Comparison of ENCODE assay signal across 29 cellular contexts in the genomic region with DNA sequence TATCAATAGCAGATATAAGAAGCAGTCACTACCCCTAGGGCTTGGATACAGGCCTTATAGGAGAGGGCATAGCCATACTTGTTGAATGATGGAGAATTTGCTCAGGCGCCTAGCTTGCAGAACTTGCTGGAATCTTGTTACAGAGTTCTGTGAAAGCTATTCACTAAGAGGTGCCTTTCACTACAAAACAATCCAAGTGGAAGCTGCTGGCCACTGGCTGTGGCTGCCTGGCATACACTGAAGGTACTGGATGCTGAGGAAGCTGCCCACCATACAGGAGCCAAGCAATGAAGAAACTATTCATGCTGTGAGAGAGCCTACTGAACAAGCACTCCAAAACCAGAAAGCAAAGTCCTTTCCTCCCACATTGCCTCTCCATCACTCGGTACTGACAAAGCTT.
DNase-seq lines count a peak whose midpoint lies in the region; FAIRE-seq and TF ChIP-seq lines count a peak whose summit lies in the region.
"Had no signal": no experiment of that assay in that cellular context is flagged by ENCODE, and none has a peak within 500 bp of the region (broad histone marks: within the 10 kb centered on the region; RNA-seq: fewer than 3 reads in every experiment).

No MANE protein-coding gene starts in this region.

- H3K79me2 ChIP-seq in astrocyte (ENCODE audit: insufficient read depth, low read length) (no peaks in the 10 kb centered on the region), osteoblast (ENCODE audit: insufficient read depth, low read length) (no peaks in the 10 kb centered on the region)

- no peaks in the 10 kb centered on the region for H3K36me3 Mint-ChIP-seq in astrocyte (ENCODE audit: low read depth, unreplicated experiment)
- H3K36me3 Mint-ChIP-seq: CD8-positive, alpha-beta T cell; IgD-negative memory B cell; WTC11 had no signal

- TF ChIP-seq POLR2A in stomach (IDR thresholded peaks at IDR 0.05) (no peak), lower leg skin (IDR thresholded peaks at IDR 0.05) (no peak)

- no peak overlapping the region for H3K9ac ChIP-seq in astrocyte (ENCODE audit: low read length)

- no peaks in the 10 kb centered on the region for H3K4me1 ChIP-seq in astrocyte (ENCODE audit: insufficient read depth, low read length)
- H3K4me1 ChIP-seq in osteoblast (ENCODE audit: insufficient read depth, low read length) = no peaks in the 10 kb centered on the region
- H3K4me1 ChIP-seq in stomach = no peaks in the 10 kb centered on the region
- H3K4me1 ChIP-seq: A549, breast epithelium, colonic mucosa, lower lobe of right lung, uterus had no signal

- H2AFZ ChIP-seq in astrocyte (ENCODE audit: low read depth, low read length) (no peak overlapping the region), osteoblast (ENCODE audit: low read length) (peak overlapping the region; percentile 33)

- TF ChIP-seq CTCF in astrocyte (IDR thresholded peaks at IDR 0.05; ENCODE audit: insufficient read depth, low read depth, low read length) = no peak
- no peak for TF ChIP-seq CTCF in osteoblast (IDR thresholded peaks at IDR 0.05; ENCODE audit: extremely low read depth, low read depth, low read length)
- TF ChIP-seq CTCF in stomach (IDR thresholded peaks at IDR 0.05) = no peak
- TF ChIP-seq CTCF in lower leg skin (IDR thresholded peaks at IDR 0.05) = no peak

- H3K27ac ChIP-seq in astrocyte (ENCODE audit: low read depth, low read length) = no peak overlapping the region
- H3K27ac ChIP-seq in osteoblast (ENCODE audit: low read depth, low read length) = no peak overlapping the region
- no peak overlapping the region for H3K27ac ChIP-seq in stomach
- H3K27ac ChIP-seq: A549, breast epithelium, colonic mucosa, lower lobe of right lung, uterus had no signal

- H3K4me3 Mint-ChIP-seq in astrocyte (ENCODE audit: unreplicated experiment) = no peak overlapping the region
- H3K4me3 Mint-ChIP-seq: activated CD4-positive, alpha-beta T cell treated with anti-CD3 and anti-CD28 coated beads, Interleukin-2, amount 10 ng/mL, durations not matched to agents 7 days and 5 days; activated T-cell treated with anti-CD3 and anti-CD28 coated beads, Interleukin-2, amount 50 U/mL, for 4 hours; CD8-positive, alpha-beta T cell; IgD-negative memory B cell; nephron; stimulated activated naive CD8-positive, alpha-beta T cell treated with anti-CD3 and anti-CD28 coated beads, Interleukin-15, Interleukin-2, amounts not matched to agents 100 ng/mL and 50 ng/mL, for 24 hours; WTC11 had no signal

- H3K9me3 ChIP-seq in astrocyte (ENCODE audit: insufficient read depth, low read depth, low read length) (no peaks in the 10 kb centered on the region), osteoblast (ENCODE audit: low read depth, low read length) (no peaks in the 10 kb centered on the region), stomach (no peaks in the 10 kb centered on the region)
- H3K9me3 ChIP-seq: A549, breast epithelium, colonic mucosa, lower lobe of right lung, mucosa of descending colon, uterus had no signal

- no peaks in the 10 kb centered on the region for H4K20me1 ChIP-seq in astrocyte (ENCODE audit: insufficient read depth, low read length)
- no peaks in the 10 kb centered on the region for H4K20me1 ChIP-seq in osteoblast (ENCODE audit: insufficient read depth, low read length)

- no peaks in the 10 kb centered on the region for H3K27me3 Mint-ChIP-seq in astrocyte (ENCODE audit: low read depth, unreplicated experiment)
- H3K27me3 Mint-ChIP-seq: activated CD4-positive, alpha-beta T cell treated with anti-CD3 and anti-CD28 coated beads, Interleukin-2, amount 10 ng/mL, durations not matched to agents 7 days and 5 days; IgD-negative memory B cell; stimulated activated naive CD8-positive, alpha-beta T cell treated with anti-CD3 and anti-CD28 coated beads, Interleukin-15, Interleukin-2, amounts not matched to agents 100 ng/mL and 50 ng/mL, for 24 hours had no signal

- no peak for FAIRE-seq in astrocyte (lab: Jason Lieb, UNC)
- FAIRE-seq: A549, small intestine had no signal

- no peak overlapping the region for H3K27ac Mint-ChIP-seq in astrocyte (ENCODE audit: unreplicated experiment)
- H3K27ac Mint-ChIP-seq: activated CD4-positive, alpha-beta T cell treated with anti-CD3 and anti-CD28 coated beads, Interleukin-2, amount 10 ng/mL, durations not matched to agents 7 days and 5 days; CD8-positive, alpha-beta T cell; IgD-negative memory B cell; nephron; stimulated activated naive CD8-positive, alpha-beta T cell treated with anti-CD3 and anti-CD28 coated beads, Interleukin-15, Interleukin-2, amounts not matched to agents 100 ng/mL and 50 ng/mL, for 24 hours; WTC11 had no signal

- H3K4me3 ChIP-seq in astrocyte (ENCODE audit: insufficient read depth, low read depth, low read length) (no peak overlapping the region), osteoblast (ENCODE audit: insufficient read depth, low read length) (no peak overlapping the region), stomach (no peak overlapping the region), lower leg skin (ENCODE audit: low read depth, poor library complexity, severe bottlenecking) (no peak overlapping the region)
- H3K4me3 ChIP-seq: A549, breast epithelium, colonic mucosa, lower lobe of right lung, mucosa of descending colon, uterus had no signal

- no peak for TF ChIP-seq EP300 in stomach (IDR thresholded peaks at IDR 0.05)

- intact Hi-C loops in stomach (cut with DNase I; ENCODE audit: low total_unique reads) (no loop called here), lower leg skin (cut with DNase I; ENCODE audit: low total_unique reads) (no loop called here)

- H3K4me1 Mint-ChIP-seq in astrocyte (ENCODE audit: low read depth, unreplicated experiment) = no peaks in the 10 kb centered on the region
- H3K4me1 Mint-ChIP-seq: activated CD4-positive, alpha-beta T cell treated with anti-CD3 and anti-CD28 coated beads, Interleukin-2, amount 10 ng/mL, durations not matched to agents 7 days and 5 days; nephron had no signal

- H3K36me3 ChIP-seq in astrocyte (ENCODE audit: insufficient read depth, low read length) = no peaks in the 10 kb centered on the region
- no peaks in the 10 kb centered on the region for H3K36me3 ChIP-seq in osteoblast (ENCODE audit: insufficient read depth, low read length)
- no peaks in the 10 kb centered on the region for H3K36me3 ChIP-seq in stomach
- H3K36me3 ChIP-seq: breast epithelium, colonic mucosa, lower lobe of right lung, uterus had no signal

- DNase-seq in NCI-H2171 treated with DMSO at 0.1 percent for 48 hours (lab: John Stamatoyannopoulos, UW) (peak; percentile 42), NCI-H2171 (lab: John Stamatoyannopoulos, UW) (no peak), NCI-H1092 treated with DMSO at 0.1 percent for 48 hours (lab: John Stamatoyannopoulos, UW) (peak; percentile 93), astrocyte (ENCODE audit: low read depth) (peak; percentile 10), osteoblast (ENCODE audit: insufficient read length, low spot score, missing footprints) (peak; percentile 26), stomach (no peak), NCI-H1048 (lab: John Stamatoyannopoulos, UW) (no peak), lower leg skin (ENCODE audit: low spot score in 2 of 2) (no peak)
- DNase-seq: activated CD4-positive, alpha-beta T cell treated with anti-CD3 and anti-CD28 coated beads, Interleukin-2, amount 10 ng/mL, durations not matched to agents 7 days and 5 days; activated T-cell treated with anti-CD3 and anti-CD28 coated beads, Interleukin-2, amount 50 U/mL, for 4 hours; AML-193; CD8-positive, alpha-beta T cell; colonic mucosa; effector CD8-positive, alpha-beta T cell; erythroblast; GOT3; lower lobe of right lung; mucosa of descending colon; PC-3; Right ventricle myocardium superior; small intestine; T1000; uterus had no signal

- H3K27me3 ChIP-seq in astrocyte (ENCODE audit: insufficient read depth, low read length) = no peaks in the 10 kb centered on the region
- H3K27me3 ChIP-seq in osteoblast (ENCODE audit: insufficient read depth, low read length) = peaks cover 2% of the 10 kb centered on the region
- H3K27me3 ChIP-seq in stomach = no peaks in the 10 kb centered on the region
- H3K27me3 ChIP-seq: breast epithelium, colonic mucosa, uterus had no signal

- no peaks in the 10 kb centered on the region for H3K9me3 Mint-ChIP-seq in astrocyte (ENCODE audit: unreplicated experiment)
- H3K9me3 Mint-ChIP-seq: activated CD4-positive, alpha-beta T cell treated with anti-CD3 and anti-CD28 coated beads, Interleukin-2, amount 10 ng/mL, durations not matched to agents 7 days and 5 days; activated T-cell treated with anti-CD3 and anti-CD28 coated beads, Interleukin-2, amount 50 U/mL, for 4 hours; CD8-positive, alpha-beta T cell; IgD-negative memory B cell; nephron; stimulated activated naive CD8-positive, alpha-beta T cell treated with anti-CD3 and anti-CD28 coated beads, Interleukin-15, Interleukin-2, amounts not matched to agents 100 ng/mL and 50 ng/mL, for 24 hours; WTC11 had no signal

- H3K4me2 ChIP-seq in astrocyte (ENCODE audit: low read length) (no peak overlapping the region), osteoblast (ENCODE audit: insufficient read depth, low read length) (no peak overlapping the region)
- H3K4me2 ChIP-seq: A549 had no signal

- 66 to 82% (median 71%) methylated on average over 2 of the region's 2 CpGs for WGBS in stomach, 5 donors
- WGBS in lower leg skin, 2 donors = 65 to 71% methylated on average over 2 of the region's 2 CpGs

Comparison
In these comparisons a context has a peak if more than half of its experiments do, and no peak if none do; other contexts are left out.
1. DNase-seq: peak in NCI-H2171 treated with DMSO at 0.1 percent for 48 hours (single experiment), NCI-H1092 treated with DMSO at 0.1 percent for 48 hours (single experiment), astrocyte (single experiment) and osteoblast (single experiment); none in NCI-H2171 (single experiment), stomach (single experiment), NCI-H1048 (single experiment) and lower leg skin (0 of 2).